Comparison of ENCODE assay signal across 19 cellular contexts in the genomic region with DNA sequence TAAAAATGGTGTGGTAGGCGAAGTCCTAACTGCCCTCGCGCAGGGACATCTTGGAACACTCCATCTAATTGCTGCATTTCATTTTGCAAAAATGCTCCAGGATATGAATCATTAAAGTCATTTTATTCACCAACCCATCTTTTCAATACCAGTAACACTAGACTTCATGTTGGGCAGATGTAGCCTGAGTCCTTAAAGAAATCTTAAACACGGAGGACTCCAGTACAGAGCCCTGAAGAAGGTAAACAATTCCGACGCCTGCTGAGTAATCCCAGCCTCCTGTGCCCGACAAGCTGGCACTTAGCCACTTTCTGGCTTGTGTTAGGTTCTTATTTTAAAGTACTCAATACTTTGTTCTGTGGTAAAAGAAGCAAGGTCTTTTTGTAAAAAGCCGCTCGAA. TPM values are rescaled to one million over a fixed set of nuclear protein-coding genes. Genes with fewer than 3 reads are reported as not detected.
DNase-seq lines count a peak whose midpoint lies in the region; ATAC-seq and TF ChIP-seq lines count a peak whose summit lies in the region.
"Had no signal": no experiment of that assay in that cellular context is flagged by ENCODE, and none has a peak within 500 bp of the region (broad histone marks: within the 10 kb centered on the region; RNA-seq: fewer than 3 reads in every experiment).

No MANE protein-coding gene starts in this region.

- peaks cover 4% of the 10 kb centered on the region; the same call in 1 of the 2 replicates for H3K36me3 Mint-ChIP-seq in HFFc6 (ENCODE audit: low read depth)
- no peaks in the 10 kb centered on the region for H3K36me3 Mint-ChIP-seq in naive thymus-derived CD8-positive, alpha-beta T cell
- H3K36me3 Mint-ChIP-seq: activated naive CD8-positive, alpha-beta T cell treated with anti-CD3 and anti-CD28 coated beads for 36 hours had no signal

- peaks cover 40% of the 10 kb centered on the region for H3K4me1 Mint-ChIP-seq in HFFc6 (ENCODE audit: low read depth)
- H3K4me1 Mint-ChIP-seq in naive thymus-derived CD8-positive, alpha-beta T cell: peaks cover 0 to 8% (median 6%) of the 10 kb centered on the region in 4 donors

- H3K4me3 ChIP-seq in body of pancreas (no peak overlapping the region), muscle layer of colon (ENCODE audit: low read depth in 1 of 2, low read length in 2 of 2) (peak overlapping the region in 1 of 2 donors; percentile 18)
- H3K4me3 ChIP-seq: upper lobe of left lung had no signal

- no peaks in the 10 kb centered on the region for H3K9me3 ChIP-seq in body of pancreas
- H3K9me3 ChIP-seq in muscle layer of colon (ENCODE audit: low read length): no peaks in the 10 kb centered on the region
- H3K9me3 ChIP-seq: upper lobe of left lung had no signal

- ATAC-seq in body of pancreas: no peak
- ATAC-seq in naive thymus-derived CD8-positive, alpha-beta T cell: no peak
- ATAC-seq: HepG2, left cardiac atrium had no signal

- peak overlapping the region; percentile 59 for H3K4me3 Mint-ChIP-seq in HFFc6
- no peak overlapping the region for H3K4me3 Mint-ChIP-seq in naive thymus-derived CD8-positive, alpha-beta T cell
- H3K4me3 Mint-ChIP-seq: activated naive CD8-positive, alpha-beta T cell treated with anti-CD3 and anti-CD28 coated beads for 36 hours; H9; nephron progenitor cell had no signal

- POLR2A ChIA-PET in naive thymus-derived CD8-positive, alpha-beta T cell (lab: Charles Lee): no interaction called here

- H3K9me3 Mint-ChIP-seq in HFFc6: no peaks in the 10 kb centered on the region
- H3K9me3 Mint-ChIP-seq in naive thymus-derived CD8-positive, alpha-beta T cell: peaks cover 0 to 3% (median 0%) of the 10 kb centered on the region in 9 donors
- H3K9me3 Mint-ChIP-seq: activated naive CD8-positive, alpha-beta T cell treated with anti-CD3 and anti-CD28 coated beads for 36 hours; H9; nephron progenitor cell had no signal

- no peaks in the 10 kb centered on the region for H3K4me1 ChIP-seq in body of pancreas
- peaks cover 9% of the 10 kb centered on the region for H3K4me1 ChIP-seq in muscle layer of colon (ENCODE audit: insufficient read depth, low read length)
- H3K4me1 ChIP-seq: upper lobe of left lung had no signal

- peaks cover 7% of the 10 kb centered on the region; the same call in 1 of the 2 replicates for H3K27me3 Mint-ChIP-seq in HFFc6 (ENCODE audit: insufficient read depth)
- H3K27me3 Mint-ChIP-seq in naive thymus-derived CD8-positive, alpha-beta T cell: peaks cover 14 to 69% (median 36%) of the 10 kb centered on the region in 5 donors

- no peak overlapping the region for H3K27ac ChIP-seq in body of pancreas
- H3K27ac ChIP-seq in muscle layer of colon (ENCODE audit: low read depth, low read length): peak overlapping the region; percentile 37
- H3K27ac ChIP-seq: upper lobe of left lung had no signal

- H3K36me3 ChIP-seq in body of pancreas (replicated peaks in 1 of 2; ENCODE audit: insufficient read depth in 1 of 2, low read depth in 2 of 2): no peaks in the 10 kb centered on the region
- no peaks in the 10 kb centered on the region for H3K36me3 ChIP-seq in muscle layer of colon (ENCODE audit: insufficient read depth, low read length)
- H3K36me3 ChIP-seq: upper lobe of left lung had no signal

- intact Hi-C loops in body of pancreas (cut with DNase I): no loop called here

- no peak for TF ChIP-seq POLR2A in body of pancreas (IDR thresholded peaks at IDR 0.05)

- DNase-seq in A172 (ENCODE audit: low spot score) (peak; percentile 20), HFFc6 (peak; percentile 56), body of pancreas (peak in 3 of 4 donors; percentile 11 to 67 (median 28)), SKM-1 (lab: John Stamatoyannopoulos, UW; ENCODE audit: unreplicated experiment) (no peak)
- no peak for DNase-seq in naive thymus-derived CD8-positive, alpha-beta T cell
- no peak for DNase-seq in activated naive CD4-positive, alpha-beta T cell treated with anti-CD3 and anti-CD28 coated beads, Interleukin-2, amount 50 U/mL, for 16 hours
- no peak for DNase-seq in activated CD4-positive, alpha-beta T cell treated with anti-CD3 and anti-CD28 coated beads, Interleukin-2, amount 50 U/mL, for 48 hours
- DNase-seq: activated naive CD8-positive, alpha-beta T cell treated with anti-CD3 and anti-CD28 coated beads for 36 hours; DND-41; H9; left cardiac atrium; NCI-H1436 treated with DMSO at 0.1 percent for 48 hours; NCI-H82; nephron progenitor cell; SHP77 treated with DMSO at 0.1 percent for 48 hours; stimulated activated CD4-positive, alpha-beta T cell treated with anti-CD3 and anti-CD28 coated beads, Interleukin-12 subunit alpha, Interleukin-12 subunit beta, amount 100 ng/mL, for 4 hours had no signal

- TF ChIP-seq CTCF in HFFc6 (IDR thresholded peaks at IDR 0.05): no peak
- no peak for TF ChIP-seq CTCF in body of pancreas (IDR thresholded peaks at IDR 0.05)

- 54 to 56% methylated on average over 9 of the region's 9 CpGs for whole genome bisulfite sequencing in body of pancreas, 2 donors

- H3K27me3 ChIP-seq in body of pancreas (no peaks in the 10 kb centered on the region), muscle layer of colon (ENCODE audit: control insufficient read depth in 1 of 2, insufficient read depth in 2 of 2, low read length in 2 of 2) (no peaks in the 10 kb centered on the region)
- H3K27me3 ChIP-seq: upper lobe of left lung had no signal

- H3K9ac ChIP-seq in muscle layer of colon (ENCODE audit: low read length): no peak overlapping the region

- peak overlapping the region; percentile 52; the same call in 1 of the 2 replicates for H3K27ac Mint-ChIP-seq in HFFc6
- H3K27ac Mint-ChIP-seq in naive thymus-derived CD8-positive, alpha-beta T cell: peak overlapping the region in 1 of 10 donors; percentile 25
- H3K27ac Mint-ChIP-seq: activated naive CD8-positive, alpha-beta T cell treated with anti-CD3 and anti-CD28 coated beads for 36 hours; H9; nephron progenitor cell had no signal

RNA-seq across cellular contexts. Expression of gene IRS2, which starts 58.0 kb away (rescaled TPM):
- total RNA-seq in A172 (2014; rRNA removed; shearing (Covaris generic)): 1.4 and 2.3 TPM in 2 replicates
- total RNA-seq in HFFc6 (2021; fragmentation: NEBNext Ultra II Directional; extraction: Animal tissue kit (Norgen Biotek cat#: 25700)): 10 to 100 TPM in 1 of 6 experiments, 1 to 10 TPM in 5; 5.2 to 11.1 (median 5.5) TPM
- 10 to 100 TPM; 11.4 to 22.7 TPM for total RNA-seq in body of pancreas
- total RNA-seq in naive thymus-derived CD8-positive, alpha-beta T cell: 10 to 100 TPM; 20.7 to 21.5 TPM
- 1 to 10 TPM; 2.1 to 2.9 (median 2.7) TPM for polyA plus RNA-seq in naive thymus-derived CD8-positive, alpha-beta T cell

Comparison
In these comparisons a context has a peak if more than half of its experiments do, and no peak if none do; other contexts are left out.
1. DNase-seq: peak in A172 (single experiment), HFFc6 (single experiment) and body of pancreas (3 of 4); none in naive thymus-derived CD8-positive, alpha-beta T cell (0 of 10), activated naive CD4-positive, alpha-beta T cell treated with anti-CD3 and anti-CD28 coated beads, Interleukin-2, amount 50 U/mL, for 16 hours (single experiment), SKM-1 (single experiment) and activated CD4-positive, alpha-beta T cell treated with anti-CD3 and anti-CD28 coated beads, Interleukin-2, amount 50 U/mL, for 48 hours (0 of 2).